Comparison of ENCODE assay signal across 34 cellular contexts in genomic region chr16:35637683-35638082, GRCh38.
"Had no signal": no experiment of that assay in that cellular context is flagged by ENCODE, and none has a peak within 500 bp of the region (broad histone marks: within the 10 kb centered on the region; RNA-seq: fewer than 3 reads in every experiment).

No MANE protein-coding gene starts in this region.

- H3K27me3 ChIP-seq: MG63 had no signal

- H3K9me3 ChIP-seq: MG63 had no signal

- H3K36me3 ChIP-seq: MG63 had no signal

- DNase-seq: Karpas-422, Kasumi-1, MG63, MM.1S, NCI-H1048, NCI-H1092, NCI-H1092 treated with DMSO at 0.1 percent for 48 hours, NCI-H1105, NCI-H1105 treated with DMSO at 0.1 percent for 48 hours, NCI-H1417, NCI-H1417 treated with DMSO at 0.1 percent for 48 hours, NCI-H1436, NCI-H1436 treated with DMSO at 0.1 percent for 48 hours, NCI-H146, NCI-H1694, NCI-H1694 treated with DMSO at 0.1 percent for 48 hours, NCI-H187, NCI-H187 treated with DMSO at 0.1 percent for 48 hours, NCI-H1930, NCI-H2029, NCI-H2029 treated with DMSO at 0.1 percent for 48 hours, NCI-H2081, NCI-H2081 treated with DMSO at 0.1 percent for 48 hours, NCI-H2107, NCI-H2171, NCI-H2171 treated with DMSO at 0.1 percent for 48 hours, NCI-H2227 treated with DMSO at 0.1 percent for 48 hours, NCI-H226, NCI-H345, NCI-H446, NCI-H446 treated with DMSO at 0.1 percent for 48 hours, NCI-H510A, NCI-H510A treated with DMSO at 0.1 percent for 48 hours, NCI-H524 had no signal

- H3K4me3 ChIP-seq: MG63 had no signal
